In genomic region chr10:35355971-35356724, GRCh38 we compare ENCODE assay signal across 9 cellular contexts. TPM values are rescaled to one million over a fixed set of nuclear protein-coding genes. Genes with fewer than 3 reads are reported as not detected.
DNase-seq lines count a peak whose midpoint lies in the region; ATAC-seq, FAIRE-seq and TF ChIP-seq lines count a peak whose summit lies in the region.
"Had no signal": no experiment of that assay in that cellular context is flagged by ENCODE, and none has a peak within 500 bp of the region (broad histone marks: within the 10 kb centered on the region; RNA-seq: fewer than 3 reads in every experiment).

No MANE protein-coding gene starts in this region.

- peak overlapping the region in 6 of 8 donors; percentile 51 to 78 (median 60) for H3K4me3 Mint-ChIP-seq in CD4-positive, alpha-beta memory T cell
- H3K4me3 Mint-ChIP-seq in astrocyte (ENCODE audit: unreplicated experiment): no peak overlapping the region

- H2AFZ ChIP-seq in astrocyte (ENCODE audit: low read depth, low read length): no peak overlapping the region

- H4K20me1 ChIP-seq in astrocyte (ENCODE audit: insufficient read depth, low read length): peaks cover 96% of the 10 kb centered on the region

- no peak overlapping the region for H3K27ac ChIP-seq in CD4-positive, alpha-beta memory T cell (ENCODE audit: low read depth, low read length)
- H3K27ac ChIP-seq in astrocyte (ENCODE audit: low read depth, low read length): no peak overlapping the region
- H3K27ac ChIP-seq in pancreas: no peak overlapping the region

- H3K9me3 Mint-ChIP-seq in CD4-positive, alpha-beta memory T cell: peaks cover 0 to 1% (median 0%) of the 10 kb centered on the region in 8 donors
- H3K9me3 Mint-ChIP-seq in astrocyte (ENCODE audit: unreplicated experiment): peaks cover 2% of the 10 kb centered on the region

- FAIRE-seq in astrocyte (lab: Jason Lieb, UNC) (no peak), pancreas (lab: Jason Lieb, UNC) (no peak)

- H3K36me3 ChIP-seq in CD4-positive, alpha-beta memory T cell (ENCODE audit: insufficient read depth, low read length): no peaks in the 10 kb centered on the region
- no peaks in the 10 kb centered on the region for H3K36me3 ChIP-seq in astrocyte (ENCODE audit: insufficient read depth, low read length)
- no peaks in the 10 kb centered on the region for H3K36me3 ChIP-seq in pancreas

- DNase-seq in CD4-positive, alpha-beta memory T cell: no peak
- peak; percentile 20 for DNase-seq in astrocyte (ENCODE audit: low read depth)
- no peak for DNase-seq in NCI-H2227 treated with DMSO at 0.1 percent for 48 hours (lab: John Stamatoyannopoulos, UW)
- no peak for DNase-seq in pancreas
- no peak for DNase-seq in GOT3 (lab: John Stamatoyannopoulos, UW)
- no peak for DNase-seq in NCI-H1694 treated with DMSO at 0.1 percent for 48 hours (lab: John Stamatoyannopoulos, UW)

- intact Hi-C loops in CD4-positive, alpha-beta memory T cell (cut with micrococcal nuclease): loop anchor here (2.0 kb wide), 1 partner anchor 15 kb away; no protein-coding TSS in a partner anchor
- intact Hi-C loops in pancreas (cut with DNase I): no loop called here

- peaks cover 99% of the 10 kb centered on the region for H3K79me2 ChIP-seq in astrocyte (ENCODE audit: insufficient read depth, low read length)

- POLR2A ChIA-PET in CD4-positive, alpha-beta memory T cell (lab: Charles Lee; ENCODE audit: partially characterized antibody): no interaction called here

- H3K4me1 ChIP-seq in CD4-positive, alpha-beta memory T cell (ENCODE audit: insufficient read depth, low read length): peaks cover 65% of the 10 kb centered on the region
- H3K4me1 ChIP-seq in astrocyte (ENCODE audit: insufficient read depth, low read length): peaks cover 13% of the 10 kb centered on the region
- H3K4me1 ChIP-seq in pancreas: peaks cover 0 to 7% (median 0%) of the 10 kb centered on the region in 3 donors

- H3K27me3 ChIP-seq in CD4-positive, alpha-beta memory T cell (ENCODE audit: insufficient read depth, low read length): no peaks in the 10 kb centered on the region
- H3K27me3 ChIP-seq in astrocyte (ENCODE audit: insufficient read depth, low read length) (no peaks in the 10 kb centered on the region), pancreas (no peaks in the 10 kb centered on the region)

- WGBS in pancreas, 2 donors: 87 to 88% methylated on average over 9 of the region's 9 CpGs

- no peaks in the 10 kb centered on the region for H3K27me3 Mint-ChIP-seq in CD4-positive, alpha-beta memory T cell
- H3K27me3 Mint-ChIP-seq in astrocyte (ENCODE audit: low read depth, unreplicated experiment): no peaks in the 10 kb centered on the region

- no peak for TF ChIP-seq CTCF in astrocyte (IDR thresholded peaks at IDR 0.05; ENCODE audit: insufficient read depth, low read depth, low read length)
- no peak for TF ChIP-seq CTCF in pancreas (IDR thresholded peaks at IDR 0.05)

- no peaks in the 10 kb centered on the region for H3K9me3 ChIP-seq in CD4-positive, alpha-beta memory T cell (ENCODE audit: control insufficient read depth in 1 of 2, low read length in 2 of 2)
- H3K9me3 ChIP-seq in astrocyte (ENCODE audit: insufficient read depth, low read depth, low read length): no peaks in the 10 kb centered on the region
- no peaks in the 10 kb centered on the region for H3K9me3 ChIP-seq in pancreas

- no peak overlapping the region for H3K9ac ChIP-seq in astrocyte (ENCODE audit: low read length)

- peaks cover 65 to 88% (median 76%) of the 10 kb centered on the region in 4 donors for H3K4me1 Mint-ChIP-seq in CD4-positive, alpha-beta memory T cell
- H3K4me1 Mint-ChIP-seq in astrocyte (ENCODE audit: low read depth, unreplicated experiment): peaks cover 51% of the 10 kb centered on the region

- peak overlapping the region in 4 of 7 donors; percentile 17 to 71 (median 69) for H3K27ac Mint-ChIP-seq in CD4-positive, alpha-beta memory T cell
- no peak overlapping the region for H3K27ac Mint-ChIP-seq in astrocyte (ENCODE audit: unreplicated experiment)

- ATAC-seq in GM19328 (IDR thresholded peaks at IDR 0.05; ENCODE audit: unreplicated experiment) (peak; percentile 45), HG03139 (IDR thresholded peaks at IDR 0.05; ENCODE audit: unreplicated experiment) (peak; percentile 39), pancreas (no peak)

- CTCF ChIA-PET in CD4-positive, alpha-beta memory T cell (lab: Charles Lee; ENCODE audit: partially characterized antibody): interaction anchor here (1.3 to 1.6 kb wide), 3 partner anchors 9 to 116 kb away, joined by 3 to 4 read pairs (median 3); no protein-coding TSS in a partner anchor

- H3K36me3 Mint-ChIP-seq in CD4-positive, alpha-beta memory T cell: no peaks in the 10 kb centered on the region
- H3K36me3 Mint-ChIP-seq in astrocyte (ENCODE audit: low read depth, unreplicated experiment): peaks cover 3% of the 10 kb centered on the region

- H3K4me3 ChIP-seq in CD4-positive, alpha-beta memory T cell (ENCODE audit: low read length in 2 of 2): no peak overlapping the region
- H3K4me3 ChIP-seq in astrocyte (ENCODE audit: insufficient read depth, low read depth, low read length) (no peak overlapping the region), pancreas (no peak overlapping the region)
- H3K4me3 ChIP-seq: skin epidermis had no signal

- peak overlapping the region; percentile 4 for H3K4me2 ChIP-seq in astrocyte (ENCODE audit: low read length)

RNA-seq across cellular contexts. Expression of gene CCNY, which starts 19.8 kb away (rescaled TPM):
- total RNA-seq in CD4-positive, alpha-beta memory T cell: 10 to 100 TPM; 65.9 to 66.7 TPM
- polyA plus RNA-seq in CD4-positive, alpha-beta memory T cell: 10 to 100 TPM in 1 of 2 donors, 1 to 10 TPM in 1; 5.6 to 17.1 TPM
- total RNA-seq in astrocyte (85.9 and 89.4 TPM in 2 replicates), pancreas (10 to 100 TPM; 24.7 to 41.7 (median 29.9) TPM)
- polyA plus RNA-seq in pancreas: 10 to 100 TPM; 10.6 to 14.9 TPM

Comparison
In these comparisons a context has a peak if more than half of its experiments do, and no peak if none do; other contexts are left out.
1. ATAC-seq: peak in GM19328 (single experiment) and HG03139 (single experiment); none in pancreas (0 of 4).